Comparison of ENCODE assay signal across 16 cellular contexts in the genomic region with DNA sequence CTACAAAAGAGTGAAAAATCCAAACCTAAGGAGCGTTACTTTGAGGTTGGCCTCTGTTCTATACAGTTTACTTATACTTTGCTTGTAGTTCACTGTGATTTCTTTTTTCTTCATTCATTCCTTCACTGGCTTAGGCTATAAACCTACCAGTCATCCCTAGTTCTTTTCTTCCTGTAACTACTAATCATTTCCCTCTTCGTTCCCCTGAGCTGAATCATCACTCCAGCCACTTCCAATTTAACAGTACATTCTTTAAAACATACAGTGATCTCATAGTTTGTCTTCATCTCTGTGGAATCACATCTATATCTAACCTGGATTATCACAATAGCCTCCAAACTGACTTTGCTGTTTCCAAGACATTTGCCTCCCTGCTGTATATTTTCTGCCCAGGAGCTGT. TPM values are rescaled to one million over a fixed set of nuclear protein-coding genes. Genes with fewer than 3 reads are reported as not detected.
DNase-seq lines count a peak whose midpoint lies in the region; ATAC-seq and TF ChIP-seq lines count a peak whose summit lies in the region.
"Had no signal": no experiment of that assay in that cellular context is flagged by ENCODE, and none has a peak within 500 bp of the region (broad histone marks: within the 10 kb centered on the region; RNA-seq: fewer than 3 reads in every experiment).

No MANE protein-coding gene starts in this region.

- no peak overlapping the region for H3K4ac ChIP-seq in IMR-90 (ENCODE audit: low read depth, low read length)

- CTCF ChIA-PET in BJ (lab: Yijun Ruan, JAX) (no interaction called here), IMR-90 (lab: Yijun Ruan, JAX) (no interaction called here)

- no peak overlapping the region for H3K14ac ChIP-seq in IMR-90 (replicated peaks; ENCODE audit: low read depth, low read length)

- no peak overlapping the region for H2BK20ac ChIP-seq in IMR-90 (ENCODE audit: low read depth, low read length)

- H4K5ac ChIP-seq in IMR-90 (ENCODE audit: low read depth, low read length): no peak overlapping the region

- no peak for TF ChIP-seq POLR2A in IMR-90 (IDR thresholded peaks at IDR 0.05; ENCODE audit: low read depth, low read length)

- no peak overlapping the region for H2BK5ac ChIP-seq in IMR-90 (ENCODE audit: low read depth, low read length, poor library complexity, severe bottlenecking)

- no peaks in the 10 kb centered on the region for H3K79me1 ChIP-seq in IMR-90 (ENCODE audit: low read depth in 1 of 2, low read length in 2 of 2)

- no peak overlapping the region for H2AK5ac ChIP-seq in IMR-90 (ENCODE audit: low read depth, low read length)

- no peak overlapping the region for H3K23ac ChIP-seq in IMR-90 (ENCODE audit: low read depth, low read length)

- ATAC-seq in IMR-90 (ENCODE audit: low read depth) (peak; percentile 49), HG03460 (IDR thresholded peaks at IDR 0.05; ENCODE audit: unreplicated experiment) (no peak), HG02678 (IDR thresholded peaks at IDR 0.05; ENCODE audit: unreplicated experiment) (no peak)
- ATAC-seq: Right ventricle myocardium inferior had no signal

- no peak overlapping the region for H4K91ac ChIP-seq in IMR-90 (ENCODE audit: insufficient read depth, low read depth, low read length)

- no peaks in the 10 kb centered on the region for H3K4me1 ChIP-seq in IMR-90 (ENCODE audit: control insufficient read depth, insufficient read depth, low read length)
- H3K4me1 ChIP-seq: tibial artery had no signal

- no peaks in the 10 kb centered on the region for H4K20me1 ChIP-seq in IMR-90 (ENCODE audit: insufficient read depth, low read length)

- no peak overlapping the region for H2BK120ac ChIP-seq in IMR-90 (ENCODE audit: low read depth, low read length)

- H3K9me3 ChIP-seq in IMR-90 (ENCODE audit: control insufficient read depth, insufficient read depth, low read length): no peaks in the 10 kb centered on the region
- H3K9me3 ChIP-seq: tibial artery had no signal

- H3K27ac ChIP-seq in IMR-90 (ENCODE audit: insufficient read depth, low read length) (no peak overlapping the region), brain microvascular endothelial cell (no peak overlapping the region)
- H3K27ac ChIP-seq: tibial artery had no signal

- no peaks in the 10 kb centered on the region for H3K27me3 ChIP-seq in BJ (ENCODE audit: control insufficient read depth, insufficient read depth, low read length)
- H3K27me3 ChIP-seq in IMR-90 (ENCODE audit: control insufficient read depth, insufficient read depth, low read length): no peaks in the 10 kb centered on the region
- H3K27me3 ChIP-seq in brain microvascular endothelial cell (replicated peaks): no peaks in the 10 kb centered on the region
- H3K27me3 ChIP-seq: tibial artery had no signal

- no TSS peak for BruUV-seq in IMR-90 (replicated peaks; lab: Mats Ljungman, UMichigan)

- H3K36me3 ChIP-seq in BJ (ENCODE audit: control insufficient read depth, insufficient read depth, low read length): no peaks in the 10 kb centered on the region
- H3K36me3 ChIP-seq in IMR-90 (ENCODE audit: control insufficient read depth, insufficient read depth, low read length): no peaks in the 10 kb centered on the region
- no peaks in the 10 kb centered on the region for H3K36me3 ChIP-seq in brain microvascular endothelial cell (replicated peaks)
- H3K36me3 ChIP-seq: tibial artery had no signal

- H3K4me2 ChIP-seq in IMR-90 (ENCODE audit: low read depth, low read length): no peak overlapping the region

- DNase-seq in BJ (ENCODE audit: low read depth) (peak; percentile 8), IMR-90 (peak; percentile 56), brain microvascular endothelial cell (peak; percentile 40), kidney glomerular epithelial cell (lab: John Stamatoyannopoulos, UW) (peak; percentile 82), germinal center (ENCODE audit: low spot score) (no peak), T-helper 2 cell (no peak)
- DNase-seq: DMS53, KBM-7, mesendoderm, NCI-H748 treated with DMSO at 0.1 percent for 48 hours, occipital lobe, tibial artery had no signal

- no peak overlapping the region for H2AFZ ChIP-seq in IMR-90 (replicated peaks; ENCODE audit: low read length, poor library complexity)

- H3K9ac ChIP-seq in IMR-90 (ENCODE audit: low read depth, low read length): no peak overlapping the region

- intact Hi-C loops in IMR-90 (cut with micrococcal nuclease): no loop called here

- in situ Hi-C loops in IMR-90 (cut with MboI; ENCODE audit: low sequenced_read_pairs): no loop called here
- in situ Hi-C loops in brain microvascular endothelial cell (cut with HindIII; ENCODE audit: low pct_ligation_motif_present, low sequenced_read_pairs): no loop called here

- no CpG with 5 or more reads among the region's 2 CpGs for WGBS in IMR-90 (ENCODE audit: extremely low coverage in 2 of 2, insufficient read length in 1 of 2), 2 experiments

- TF ChIP-seq CTCF in BJ (IDR thresholded peaks at IDR 0.05; ENCODE audit: insufficient read depth, low read depth, low read length) (no peak), IMR-90 (conservative IDR thresholded peaks at IDR 0.05; ENCODE audit: low read depth, low read length) (no peak), brain microvascular endothelial cell (IDR thresholded peaks at IDR 0.05; ENCODE audit: low read depth, low read length, missing control alignments) (no peak)

- no peak overlapping the region for H2AK9ac ChIP-seq in IMR-90 (replicated peaks; ENCODE audit: low read depth, low read length, poor library complexity)

- dilution Hi-C loops in IMR-90 (cut with HindIII; ENCODE audit: low sequenced_read_pairs, unreplicated experiment): no loop called here

- H2BK15ac ChIP-seq in IMR-90 (ENCODE audit: low read depth, low read length): no peak overlapping the region

- no peaks in the 10 kb centered on the region for H3K9me1 ChIP-seq in IMR-90 (ENCODE audit: insufficient read depth, low read length)

- H3K4me3 ChIP-seq in BJ (ENCODE audit: low read depth, low read length) (no peak overlapping the region), IMR-90 (ENCODE audit: insufficient read depth, low read depth, low read length) (no peak overlapping the region), brain microvascular endothelial cell (ENCODE audit: low read depth, low read length) (no peak overlapping the region)
- H3K4me3 ChIP-seq: tibial artery had no signal

- TF ChIP-seq RAD21 in IMR-90 (IDR thresholded peaks at IDR 0.05; ENCODE audit: low read length): no peak

- POLR2A ChIA-PET in BJ (lab: Charles Lee) (no interaction called here), IMR-90 (lab: Charles Lee; ENCODE audit: unreplicated experiment) (no interaction called here)

- H4K8ac ChIP-seq in IMR-90 (ENCODE audit: low read depth in 2 of 2, low read length in 2 of 2): no peak overlapping the region

- H3K56ac ChIP-seq in IMR-90 (ENCODE audit: extremely low read depth, insufficient read depth, low read length): no peak overlapping the region

- no peak overlapping the region for H3K18ac ChIP-seq in IMR-90 (ENCODE audit: low read depth, low read length)

TF ChIP-seq in IMR-90, 13 proteins besides CTCF, POLR2A, EP300 and RAD21:
- TF ChIP-seq, protein P1, sequence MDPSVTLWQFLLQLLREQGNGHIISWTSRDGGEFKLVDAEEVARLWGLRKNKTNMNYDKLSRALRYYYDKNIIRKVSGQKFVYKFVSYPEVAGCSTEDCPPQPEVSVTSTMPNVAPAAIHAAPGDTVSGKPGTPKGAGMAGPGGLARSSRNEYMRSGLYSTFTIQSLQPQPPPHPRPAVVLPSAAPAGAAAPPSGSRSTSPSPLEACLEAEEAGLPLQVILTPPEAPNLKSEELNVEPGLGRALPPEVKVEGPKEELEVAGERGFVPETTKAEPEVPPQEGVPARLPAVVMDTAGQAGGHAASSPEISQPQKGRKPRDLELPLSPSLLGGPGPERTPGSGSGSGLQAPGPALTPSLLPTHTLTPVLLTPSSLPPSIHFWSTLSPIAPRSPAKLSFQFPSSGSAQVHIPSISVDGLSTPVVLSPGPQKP (IDR thresholded peaks at IDR 0.05; ENCODE audit: borderline replicate concordance, low read depth, low read length): no peak
- no peak for TF ChIP-seq RCOR1 (IDR thresholded peaks at IDR 0.05; ENCODE audit: insufficient replicate concordance, low read length)
- no peak for TF ChIP-seq CEBPB (IDR thresholded peaks at IDR 0.05; ENCODE audit: low read depth, low read length)
- TF ChIP-seq MAZ (IDR thresholded peaks at IDR 0.05; ENCODE audit: borderline replicate concordance, low read depth, low read length): no peak
- TF ChIP-seq RFX5 (IDR thresholded peaks at IDR 0.05; ENCODE audit: low read depth, low read length): no peak
- TF ChIP-seq MXI1 (IDR thresholded peaks at IDR 0.05; ENCODE audit: borderline replicate concordance, low read depth, low read length): no peak
- no peak for TF ChIP-seq FOS (IDR thresholded peaks at IDR 0.05; ENCODE audit: low read depth, low read length)
- TF ChIP-seq, protein P2, sequence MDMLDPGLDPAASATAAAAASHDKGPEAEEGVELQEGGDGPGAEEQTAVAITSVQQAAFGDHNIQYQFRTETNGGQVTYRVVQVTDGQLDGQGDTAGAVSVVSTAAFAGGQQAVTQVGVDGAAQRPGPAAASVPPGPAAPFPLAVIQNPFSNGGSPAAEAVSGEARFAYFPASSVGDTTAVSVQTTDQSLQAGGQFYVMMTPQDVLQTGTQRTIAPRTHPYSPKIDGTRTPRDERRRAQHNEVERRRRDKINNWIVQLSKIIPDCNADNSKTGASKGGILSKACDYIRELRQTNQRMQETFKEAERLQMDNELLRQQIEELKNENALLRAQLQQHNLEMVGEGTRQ (IDR thresholded peaks at IDR 0.05; ENCODE audit: low read depth, low read length): no peak
- TF ChIP-seq BHLHE40 (IDR thresholded peaks at IDR 0.05; ENCODE audit: low read depth, low read length): no peak
- no peak for TF ChIP-seq NFE2L2 (IDR thresholded peaks at IDR 0.05; ENCODE audit: low read depth, low read length)
- TF ChIP-seq MAFK (IDR thresholded peaks at IDR 0.05; ENCODE audit: low read depth, low read length): no peak
- TF ChIP-seq SMC3 (IDR thresholded peaks at IDR 0.05; ENCODE audit: low read depth, low read length): no peak
- no peak for TF ChIP-seq CHD1 (IDR thresholded peaks at IDR 0.05; ENCODE audit: low read depth, low read length)

RNA-seq across cellular contexts. Expression of a gene that starts 25.2 kb away (rescaled TPM):
- polyA plus RNA-seq in BJ (2011; rRNA removed) (not detected in 2 replicates), IMR-90 (2012; rRNA removed) (not detected in 2 replicates)
- polyA minus RNA-seq in BJ (2011; rRNA and poly(A)+ RNA removed): not detected in 2 replicates
- not detected in 2 replicates for total RNA-seq in IMR-90 (2012; rRNA removed)
- polyA plus RNA-seq in IMR-90 (2012; cell fraction: cytosol; rRNA removed): not detected in 2 replicates
- polyA plus RNA-seq in IMR-90 (2012; cell fraction: nucleus; rRNA removed; ENCODE audit: low replicate concordance): not detected in 2 replicates
- total RNA-seq: activated T-helper 2 cell treated with anti-CD3 and anti-CD28 coated beads, Interferon-gamma antibody, Interleukin-2, Interleukin-4, amounts not matched to agents 10 μg/mL and 5 μg/mL and 100 μg/mL, durations not matched to agents 14 hours and 24 hours and 36 hours; occipital lobe; Right ventricle myocardium inferior had no signal

Comparison
In these comparisons a context has a peak if more than half of its experiments do, and no peak if none do; other contexts are left out.
1. DNase-seq: peak in BJ (single experiment), IMR-90 (single experiment), brain microvascular endothelial cell (single experiment) and kidney glomerular epithelial cell (single experiment); none in germinal center (single experiment) and T-helper 2 cell (0 of 5).